Comparison of ENCODE assay signal across 1 cellular context in the genomic region with DNA sequence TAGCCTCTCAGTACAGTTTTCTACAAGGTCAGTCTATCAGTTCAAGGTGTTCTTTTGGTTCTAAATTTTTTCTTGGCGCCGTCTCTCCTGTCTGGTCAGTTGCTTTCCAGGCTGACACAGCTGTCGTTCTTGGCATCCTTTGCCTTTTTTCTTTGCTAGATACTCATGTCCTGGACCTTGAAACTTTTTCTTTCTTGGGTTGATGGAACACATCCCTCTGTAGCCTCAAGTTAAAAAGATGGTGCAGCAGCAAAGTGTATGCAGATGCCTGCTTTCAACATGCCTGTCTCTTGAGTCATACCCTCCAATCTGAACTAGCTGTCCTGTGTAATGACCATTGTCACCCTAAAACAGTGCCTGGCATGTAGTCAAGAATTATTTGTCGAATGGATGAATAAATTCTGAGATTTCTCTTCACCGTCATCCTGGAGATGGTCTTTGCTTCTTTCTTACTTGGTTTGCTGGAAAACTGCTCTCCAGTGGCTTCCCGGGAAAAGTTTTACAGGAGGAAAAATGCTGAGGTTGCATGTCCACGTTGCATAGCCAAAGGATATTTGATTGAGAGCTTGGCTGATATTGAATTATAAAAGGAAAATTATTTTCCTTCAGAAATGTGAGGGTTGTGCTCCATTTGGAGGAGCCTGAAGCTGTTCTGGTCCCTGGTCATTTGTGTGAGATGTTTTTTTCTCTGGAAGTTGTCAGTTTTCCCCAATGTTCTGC.
TF ChIP-seq lines count a peak whose summit lies in the region.

No MANE protein-coding gene starts in this region.

TF ChIP-seq in HepG2, 621 proteins besides CTCF, POLR2A, EP300 and RAD21:
- no peak for TF ChIP-seq MAF1 (CRISPR knock-in tag; IDR thresholded peaks at IDR 0.05; ENCODE audit: borderline replicate concordance)
- no peak for TF ChIP-seq FOXA3 (CRISPR knock-in tag; IDR thresholded peaks at IDR 0.05)
- no peak for TF ChIP-seq CENPT (CRISPR knock-in tag; IDR thresholded peaks at IDR 0.05; ENCODE audit: low read depth)
- TF ChIP-seq, protein P1, sequence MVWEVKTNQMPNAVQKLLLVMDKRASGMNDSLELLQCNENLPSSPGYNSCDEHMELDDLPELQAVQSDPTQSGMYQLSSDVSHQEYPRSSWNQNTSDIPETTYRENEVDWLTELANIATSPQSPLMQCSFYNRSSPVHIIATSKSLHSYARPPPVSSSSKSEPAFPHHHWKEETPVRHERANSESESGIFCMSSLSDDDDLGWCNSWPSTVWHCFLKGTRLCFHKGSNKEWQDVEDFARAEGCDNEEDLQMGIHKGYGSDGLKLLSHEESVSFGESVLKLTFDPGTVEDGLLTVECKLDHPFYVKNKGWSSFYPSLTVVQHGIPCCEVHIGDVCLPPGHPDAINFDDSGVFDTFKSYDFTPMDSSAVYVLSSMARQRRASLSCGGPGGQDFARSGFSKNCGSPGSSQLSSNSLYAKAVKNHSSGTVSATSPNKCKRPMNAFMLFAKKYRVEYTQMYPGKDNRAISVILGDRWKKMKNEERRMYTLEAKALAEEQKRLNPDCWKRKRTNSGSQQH (CRISPR knock-in tag; IDR thresholded peaks at IDR 0.05; ENCODE audit: low read depth): no peak
- peak; percentile 97 for TF ChIP-seq MAFF (IDR thresholded peaks at IDR 0.05; ENCODE audit: low read depth, low read length)
- TF ChIP-seq, protein P2, sequence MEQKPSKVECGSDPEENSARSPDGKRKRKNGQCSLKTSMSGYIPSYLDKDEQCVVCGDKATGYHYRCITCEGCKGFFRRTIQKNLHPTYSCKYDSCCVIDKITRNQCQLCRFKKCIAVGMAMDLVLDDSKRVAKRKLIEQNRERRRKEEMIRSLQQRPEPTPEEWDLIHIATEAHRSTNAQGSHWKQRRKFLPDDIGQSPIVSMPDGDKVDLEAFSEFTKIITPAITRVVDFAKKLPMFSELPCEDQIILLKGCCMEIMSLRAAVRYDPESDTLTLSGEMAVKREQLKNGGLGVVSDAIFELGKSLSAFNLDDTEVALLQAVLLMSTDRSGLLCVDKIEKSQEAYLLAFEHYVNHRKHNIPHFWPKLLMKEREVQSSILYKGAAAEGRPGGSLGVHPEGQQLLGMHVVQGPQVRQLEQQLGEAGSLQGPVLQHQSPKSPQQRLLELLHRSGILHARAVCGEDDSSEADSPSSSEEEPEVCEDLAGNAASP (CRISPR knock-in tag; IDR thresholded peaks at IDR 0.05; ENCODE audit: borderline replicate concordance): no peak
- TF ChIP-seq RCOR2 (CRISPR knock-in tag; IDR thresholded peaks at IDR 0.05): no peak
- TF ChIP-seq ZBTB1 (CRISPR knock-in tag; IDR thresholded peaks at IDR 0.05; ENCODE audit: borderline replicate concordance): no peak
- TF ChIP-seq RBM22 (optimal IDR thresholded peaks at IDR 0.05; ENCODE audit: low read length): no peak
- no peak for TF ChIP-seq ZNF160 (CRISPR knock-in tag; IDR thresholded peaks at IDR 0.05)
- peak; percentile 97 to 98 for TF ChIP-seq MAFK (conservative IDR thresholded peaks at IDR 0.05 in 1 of 2, IDR thresholded peaks at IDR 0.05 in 1 of 2; ENCODE audit: low read length in 2 of 2)
- TF ChIP-seq FOSL2 (CRISPR knock-in tag; IDR thresholded peaks at IDR 0.05): 0 out of 2 replicates have a peak, but pooled peaks have one; percentile 26
- TF ChIP-seq, protein P3, sequence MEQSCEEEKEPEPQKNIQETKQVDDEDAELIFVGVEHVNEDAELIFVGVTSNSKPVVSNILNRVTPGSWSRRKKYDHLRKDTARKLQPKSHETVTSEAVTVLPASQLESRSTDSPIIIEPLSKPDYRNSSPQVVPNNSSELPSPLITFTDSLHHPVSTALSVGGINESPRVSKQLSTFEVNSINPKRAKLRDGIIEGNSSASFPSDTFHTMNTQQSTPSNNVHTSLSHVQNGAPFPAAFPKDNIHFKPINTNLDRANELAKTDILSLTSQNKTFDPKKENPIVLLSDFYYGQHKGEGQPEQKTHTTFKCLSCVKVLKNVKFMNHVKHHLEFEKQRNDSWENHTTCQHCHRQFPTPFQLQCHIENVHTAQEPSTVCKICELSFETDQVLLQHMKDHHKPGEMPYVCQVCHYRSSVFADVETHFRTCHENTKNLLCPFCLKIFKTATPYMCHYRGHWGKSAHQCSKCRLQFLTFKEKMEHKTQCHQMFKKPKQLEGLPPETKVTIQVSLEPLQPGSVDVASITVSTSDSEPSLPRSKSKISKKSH (CRISPR knock-in tag; IDR thresholded peaks at IDR 0.05; ENCODE audit: borderline replicate concordance): no peak
- TF ChIP-seq, protein P4, sequence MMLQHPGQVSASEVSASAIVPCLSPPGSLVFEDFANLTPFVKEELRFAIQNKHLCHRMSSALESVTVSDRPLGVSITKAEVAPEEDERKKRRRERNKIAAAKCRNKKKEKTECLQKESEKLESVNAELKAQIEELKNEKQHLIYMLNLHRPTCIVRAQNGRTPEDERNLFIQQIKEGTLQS (CRISPR knock-in tag; IDR thresholded peaks at IDR 0.05): no peak
- TF ChIP-seq ZNF616 (CRISPR knock-in tag; IDR thresholded peaks at IDR 0.05; ENCODE audit: low read depth): no peak
- TF ChIP-seq MED8 (CRISPR knock-in tag; IDR thresholded peaks at IDR 0.05; ENCODE audit: insufficient replicate concordance): no peak
